Comparison of ENCODE assay signal across 13 cellular contexts in genomic region chr16:1181715-1182671, GRCh38. TPM values are rescaled to one million over a fixed set of nuclear protein-coding genes. Genes with fewer than 3 reads are reported as not detected.
A peak's percentile ranks its signal among the peaks of the same experiment; 100 is the strongest.
DNase-seq lines count a peak whose midpoint lies in the region; FAIRE-seq and TF ChIP-seq lines count a peak whose summit lies in the region.
"Had no signal": no experiment of that assay in that cellular context is flagged by ENCODE, and none has a peak within 500 bp of the region (broad histone marks: within the 10 kb centered on the region; RNA-seq: fewer than 3 reads in every experiment).

No MANE protein-coding gene starts in this region.

- no peaks in the 10 kb centered on the region for H3K36me3 ChIP-seq in ACC112 (ENCODE audit: insufficient read depth, low read length)
- no peaks in the 10 kb centered on the region; a peak in 1 of 8 replicates for H3K36me3 ChIP-seq in H1 (ENCODE audit: control insufficient read depth in 2 of 4, insufficient read depth in 4 of 4, low read length in 3 of 4)

- H3K27ac ChIP-seq in ACC112 (ENCODE audit: low read depth, low read length) (peak overlapping the region; percentile 78), H1 (ENCODE audit: low read depth, low read length) (no peak overlapping the region)

- H3K23ac ChIP-seq in H1 (ENCODE audit: insufficient read length): no peak overlapping the region

- H3K14ac ChIP-seq in H1 (ENCODE audit: insufficient read length): no peak overlapping the region

- H2AFZ ChIP-seq in ACC112 (ENCODE audit: low read length, unreplicated experiment) (no peak overlapping the region), H1 (ENCODE audit: low read length) (no peak overlapping the region)

- H3K9ac ChIP-seq in H1 (replicated peaks in 1 of 4; ENCODE audit: extremely low read depth in 1 of 4, low read depth in 3 of 4, low read length in 3 of 4): no peak overlapping the region

- H3K4me3 ChIP-seq in ACC112 (ENCODE audit: low read depth, low read length) (peak overlapping the region; percentile 57; the same call in 1 of the 2 replicates), H1 (ENCODE audit: extremely low read depth in 1 of 4, insufficient read depth in 2 of 4, low read depth in 3 of 4, low read length in 4 of 4) (no peak overlapping the region)

- FAIRE-seq in H1 (lab: Jason Lieb, UNC): no peak
- FAIRE-seq: keratinocyte had no signal

- no peak overlapping the region for H3K4me2 ChIP-seq in H1 (ENCODE audit: insufficient read depth in 1 of 2, low read depth in 2 of 2, low read length in 2 of 2)

- WGBS in H1 (ENCODE audit: extremely low coverage in 1 of 2, insufficient coverage in 1 of 2, insufficient read length in 1 of 2, insufficient replicate concordance in 2 of 2, low coverage in 1 of 2, low lambda C conversion rate in 2 of 2, missing lambda C conversion rate in 1 of 2), 2 experiments: 94% methylated on average over 33 of the region's 44 CpGs; no CpG with 5 or more reads in 1 of the 2 experiments

- no peak overlapping the region for H2BK120ac ChIP-seq in H1 (replicated peaks; ENCODE audit: low read depth, low read length)

- H4K20me1 ChIP-seq in H1 (replicated peaks in 1 of 2; ENCODE audit: control insufficient read depth in 1 of 2, insufficient read depth in 2 of 2, low read length in 2 of 2): peaks cover 10 to 29% of the 10 kb centered on the region in 2 experiments

- CTCF ChIA-PET in H1 (lab: Charles Lee; ENCODE audit: partially characterized antibody): interaction anchor here (0.9 to 4.7 kb wide), 14 partner anchors 9 to 121 kb away, joined by 3 to 16 read pairs (median 6); no protein-coding TSS in a partner anchor

- H3K18ac ChIP-seq in H1 (ENCODE audit: extremely low read depth, low read length): no peak overlapping the region

- no peak overlapping the region for H4K5ac ChIP-seq in H1 (ENCODE audit: insufficient read length, low read depth, low read length)

- no peak for TF ChIP-seq CTCF in H1 (IDR thresholded peaks at IDR 0.05; ENCODE audit: control extremely low read depth in 1 of 3, insufficient read depth in 1 of 3, low read depth in 1 of 3, low read length in 3 of 3)

- H2BK15ac ChIP-seq in H1 (ENCODE audit: low read length): no peak overlapping the region

- H2BK12ac ChIP-seq in H1 (ENCODE audit: low read depth, low read length): no peak overlapping the region

- no peak for TF ChIP-seq POLR2A in H1 (IDR thresholded peaks at IDR 0.05; ENCODE audit: control extremely low read depth in 1 of 2, low read depth in 2 of 2, low read length in 2 of 2)

- peaks cover 22% of the 10 kb centered on the region for H3K4me1 ChIP-seq in ACC112 (ENCODE audit: control insufficient read depth, insufficient read depth, low read length, unreplicated experiment)
- H3K4me1 ChIP-seq in H1 (replicated peaks in 1 of 4; ENCODE audit: control insufficient read depth in 3 of 4, insufficient read depth in 4 of 4, low read length in 3 of 4): peaks cover 0 to 3% (median under 1%) of the 10 kb centered on the region in 4 experiments; a peak in 4 of 7 replicates

- peak overlapping the region; percentile 79; the same call in 1 of the 2 replicates for H4K8ac ChIP-seq in H1 (ENCODE audit: extremely low read depth, insufficient read depth, low read length)

- H3K4ac ChIP-seq in H1 (replicated peaks; ENCODE audit: insufficient read length, low read depth, low read length): no peak overlapping the region

- H3K9me3 ChIP-seq in H1 (ENCODE audit: insufficient read depth in 2 of 2, low read depth in 1 of 2, low read length in 1 of 2): no peaks in the 10 kb centered on the region

- no peak for TF ChIP-seq EP300 in H1 (IDR thresholded peaks at IDR 0.05; ENCODE audit: borderline replicate concordance in 1 of 2, low read depth in 2 of 2, low read length in 2 of 2)

- no peak overlapping the region for H2AK5ac ChIP-seq in H1 (ENCODE audit: low read depth, low read length)

- H3K79me2 ChIP-seq in ACC112 (ENCODE audit: control insufficient read depth, insufficient read depth, low read length, unreplicated experiment) (no peaks in the 10 kb centered on the region), H1 (ENCODE audit: control insufficient read depth in 1 of 2, insufficient read depth in 2 of 2, low read length in 2 of 2) (peaks cover 0 to 3% of the 10 kb centered on the region in 2 experiments; a peak in 1 of 4 replicates)

- peaks cover 7% of the 10 kb centered on the region for H3K79me1 ChIP-seq in H1 (ENCODE audit: low read depth, low read length)

- no peak for TF ChIP-seq RAD21 in H1 (IDR thresholded peaks at IDR 0.05 in 1 of 2, conservative IDR thresholded peaks at IDR 0.05 in 1 of 2; ENCODE audit: low read depth in 2 of 2, low read length in 2 of 2)

- H2BK5ac ChIP-seq in H1 (ENCODE audit: low read depth, low read length): no peak overlapping the region

- H3K27me3 ChIP-seq in ACC112 (ENCODE audit: insufficient read depth, low read length): no peaks in the 10 kb centered on the region
- no peaks in the 10 kb centered on the region for H3K27me3 ChIP-seq in H1 (replicated peaks in 1 of 4; ENCODE audit: control insufficient read depth in 3 of 4, extremely low read depth in 1 of 4, insufficient read depth in 3 of 4, low read length in 3 of 4)

- no peak overlapping the region for H4K91ac ChIP-seq in H1 (replicated peaks; ENCODE audit: insufficient read length, low read length)

- no peak overlapping the region for H2BK20ac ChIP-seq in H1 (ENCODE audit: low read length)

- peak; percentile 20 for DNase-seq in NCI-H2196 treated with DMSO at 0.1 percent for 48 hours (lab: John Stamatoyannopoulos, UW; ENCODE audit: unreplicated experiment)
- no peak for DNase-seq in H1 (ENCODE audit: low read depth in 1 of 2, low spot score in 2 of 2)
- DNase-seq in myocyte (ENCODE audit: low read depth): peak; percentile 94
- no peak for DNase-seq in NCI-H524 treated with DMSO at 0.1 percent for 48 hours (lab: John Stamatoyannopoulos, UW)
- no peak for DNase-seq in activated naive CD4-positive, alpha-beta T cell treated with anti-CD3 and anti-CD28 coated beads, Interleukin-2, amount 50 U/mL, for 16 hours
- no peak for DNase-seq in activated CD4-positive, CD25-positive, alpha-beta regulatory T cell (lab: John Stamatoyannopoulos, UW)
- DNase-seq in NCI-H345 (lab: John Stamatoyannopoulos, UW): no peak
- DNase-seq: CD8-positive, alpha-beta T cell; NCI-H1436; stimulated activated naive CD4-positive, alpha-beta T cell had no signal

- POLR2A ChIA-PET in H1 (lab: Charles Lee; ENCODE audit: partially characterized antibody): interaction anchor here (1.0 to 1.5 kb wide), 5 partner anchors 10 to 26 kb away, joined by 3 to 4 read pairs (median 4); no protein-coding TSS in a partner anchor

- no peak overlapping the region for H3K56ac ChIP-seq in H1 (replicated peaks; ENCODE audit: insufficient read length, low read depth, low read length)

- H3K23me2 ChIP-seq in H1 (ENCODE audit: low read depth, low read length): no peaks in the 10 kb centered on the region

TF ChIP-seq in H1, 55 proteins besides CTCF, POLR2A, EP300 and RAD21 (continues in another document):
- no peak for TF ChIP-seq TAF7 (optimal IDR thresholded peaks at IDR 0.05; ENCODE audit: borderline replicate concordance, low read depth, low read length)
- TF ChIP-seq GTF2F1 (IDR thresholded peaks at IDR 0.05; ENCODE audit: borderline replicate concordance, low read depth, low read length): no peak

RNA-seq across cellular contexts. Expression of gene CACNA1H, which starts 29.1 kb away (rescaled TPM):
- total RNA-seq in H1 (2021; fragmentation: NEBNext Ultra II Directional; extraction: Animal tissue kit (Norgen Biotek cat#: 25700)): 27.2 and 28.7 TPM in 2 replicates
- polyA plus RNA-seq in H1 (2011; rRNA removed): 14.0 and 27.4 TPM in 2 replicates
- 21.0 TPM for polyA plus RNA-seq in H1 (2011; cell fraction: cytosol; rRNA removed)
- polyA plus RNA-seq in H1 (2011; cell fraction: nucleus; rRNA removed): 192 TPM
- 17.0 to 33.1 TPM (median 28.7 TPM) in 4 replicates for polyA plus RNA-seq in H1 (2012, experiment 1 of 2)
- 13.4 TPM for polyA plus RNA-seq in H1 (2012, experiment 2 of 2)
- 23.4 TPM for polyA plus RNA-seq in H1 (2013, experiment 1 of 2)
- 21.4 TPM for polyA plus RNA-seq in H1 (2013, experiment 2 of 2)
- polyA minus RNA-seq in H1 (2011; rRNA and poly(A)+ RNA removed): 19.8 and 20.5 TPM in 2 replicates
- 16.3 TPM for polyA minus RNA-seq in H1 (2011; cell fraction: cytosol; rRNA and poly(A)+ RNA removed)
- 43.3 TPM for polyA minus RNA-seq in H1 (2011; cell fraction: nucleus; rRNA and poly(A)+ RNA removed)
- total RNA-seq in myocyte: 0.16 and 0.21 TPM in 2 replicates
- 0.40 TPM for polyA plus RNA-seq in myocyte (2012)
- polyA plus RNA-seq: keratinocyte had no signal

RNA-seq across cellular contexts. Expression of gene TPSG1, which starts 43.1 kb away (rescaled TPM):
- total RNA-seq in H1 (2021; fragmentation: NEBNext Ultra II Directional; extraction: Animal tissue kit (Norgen Biotek cat#: 25700)): not detected in 2 replicates
- polyA plus RNA-seq in H1 (2011; rRNA removed): not detected in 2 replicates
- polyA plus RNA-seq in H1 (2011; cell fraction: cytosol; rRNA removed): not detected
- polyA plus RNA-seq in H1 (2011; cell fraction: nucleus; rRNA removed): not detected
- 0.55 to 0.76 TPM (median 0.67 TPM) in 4 replicates for polyA plus RNA-seq in H1 (2012, experiment 1 of 2)
- polyA plus RNA-seq in H1 (2012, experiment 2 of 2): not detected
- not detected for polyA plus RNA-seq in H1 (2013, experiment 1 of 2)
- not detected for polyA plus RNA-seq in H1 (2013, experiment 2 of 2)
- polyA minus RNA-seq in H1 (2011; rRNA and poly(A)+ RNA removed): not detected in 2 replicates
- not detected for polyA minus RNA-seq in H1 (2011; cell fraction: cytosol; rRNA and poly(A)+ RNA removed)
- polyA minus RNA-seq in H1 (2011; cell fraction: nucleus; rRNA and poly(A)+ RNA removed): not detected
- total RNA-seq in myocyte: not detected in 2 replicates
- polyA plus RNA-seq in myocyte (2012): not detected
- total RNA-seq: activated T-helper 2 cell treated with anti-CD3 and anti-CD28 coated beads, Interferon-gamma antibody, Interleukin-2, Interleukin-4, amounts not matched to agents 10 μg/mL and 5 μg/mL and 100 μg/mL, durations not matched to agents 14 hours and 24 hours and 36 hours; CD8-positive, alpha-beta T cell had no signal
- polyA plus RNA-seq: keratinocyte had no signal

RNA-seq across cellular contexts. Expression of gene TPSB2, which starts 48.0 kb away (rescaled TPM):
- total RNA-seq in H1 (2021; fragmentation: NEBNext Ultra II Directional; extraction: Animal tissue kit (Norgen Biotek cat#: 25700)): not detected in 2 replicates
- 0.08 TPM in 1 of 2 replicates, not detected in the other for polyA plus RNA-seq in H1 (2011; rRNA removed)
- 0.06 TPM for polyA plus RNA-seq in H1 (2011; cell fraction: cytosol; rRNA removed)
- polyA plus RNA-seq in H1 (2011; cell fraction: nucleus; rRNA removed): 0.50 TPM
- polyA plus RNA-seq in H1 (2012, experiment 1 of 2): not detected in 4 replicates
- polyA plus RNA-seq in H1 (2012, experiment 2 of 2): not detected
- not detected for polyA plus RNA-seq in H1 (2013, experiment 1 of 2)
- not detected for polyA plus RNA-seq in H1 (2013, experiment 2 of 2)
- not detected in 2 replicates for polyA minus RNA-seq in H1 (2011; rRNA and poly(A)+ RNA removed)
- polyA minus RNA-seq in H1 (2011; cell fraction: cytosol; rRNA and poly(A)+ RNA removed): not detected
- polyA minus RNA-seq in H1 (2011; cell fraction: nucleus; rRNA and poly(A)+ RNA removed): not detected
- not detected in 2 replicates for total RNA-seq in myocyte
- polyA plus RNA-seq in myocyte (2012): not detected
- total RNA-seq: activated T-helper 2 cell treated with anti-CD3 and anti-CD28 coated beads, Interferon-gamma antibody, Interleukin-2, Interleukin-4, amounts not matched to agents 10 μg/mL and 5 μg/mL and 100 μg/mL, durations not matched to agents 14 hours and 24 hours and 36 hours; CD8-positive, alpha-beta T cell had no signal
- polyA plus RNA-seq: keratinocyte had no signal

RNA-seq across cellular contexts. Expression of gene TPSAB1, which starts 58.5 kb away (rescaled TPM):
- total RNA-seq in H1 (2021; fragmentation: NEBNext Ultra II Directional; extraction: Animal tissue kit (Norgen Biotek cat#: 25700)): not detected in 2 replicates
- 0.09 TPM in 2 replicates for polyA plus RNA-seq in H1 (2011; rRNA removed)
- 0.12 TPM for polyA plus RNA-seq in H1 (2011; cell fraction: cytosol; rRNA removed)
- polyA plus RNA-seq in H1 (2011; cell fraction: nucleus; rRNA removed): 1.5 TPM
- polyA plus RNA-seq in H1 (2012, experiment 1 of 2): not detected in 4 replicates
- not detected for polyA plus RNA-seq in H1 (2012, experiment 2 of 2)
- polyA plus RNA-seq in H1 (2013, experiment 1 of 2): not detected
- polyA plus RNA-seq in H1 (2013, experiment 2 of 2): not detected
- not detected in 2 replicates for polyA minus RNA-seq in H1 (2011; rRNA and poly(A)+ RNA removed)
- polyA minus RNA-seq in H1 (2011; cell fraction: cytosol; rRNA and poly(A)+ RNA removed): not detected
- polyA minus RNA-seq in H1 (2011; cell fraction: nucleus; rRNA and poly(A)+ RNA removed): not detected
- total RNA-seq in myocyte: not detected in 2 replicates
- polyA plus RNA-seq in myocyte (2012): not detected
- total RNA-seq: activated T-helper 2 cell treated with anti-CD3 and anti-CD28 coated beads, Interferon-gamma antibody, Interleukin-2, Interleukin-4, amounts not matched to agents 10 μg/mL and 5 μg/mL and 100 μg/mL, durations not matched to agents 14 hours and 24 hours and 36 hours; CD8-positive, alpha-beta T cell had no signal
- polyA plus RNA-seq: keratinocyte had no signal

Comparison
In these comparisons a context has a peak if more than half of its experiments do, and no peak if none do; other contexts are left out.
1. DNase-seq: peak in NCI-H2196 treated with DMSO at 0.1 percent for 48 hours (single experiment) and myocyte (single experiment); none in H1 (0 of 2), NCI-H524 treated with DMSO at 0.1 percent for 48 hours (single experiment), activated naive CD4-positive, alpha-beta T cell treated with anti-CD3 and anti-CD28 coated beads, Interleukin-2, amount 50 U/mL, for 16 hours (single experiment), activated CD4-positive, CD25-positive, alpha-beta regulatory T cell (0 of 4) and NCI-H345 (single experiment).
2. RNA of gene CACNA1H, which starts 29.1 kb away (total RNA-seq): 27.2 to 28.7 TPM in H1; 0.16 to 0.21 TPM in myocyte; every median in the first group is over 10 times any median in the second.